11 cellular contexts compared by ENCODE assay signal in genomic region chr5:56409331-56410190, GRCh38.
DNase-seq lines count a peak whose midpoint lies in the region; ATAC-seq, FAIRE-seq and TF ChIP-seq lines count a peak whose summit lies in the region.
"Had no signal": no experiment of that assay in that cellular context is flagged by ENCODE, and none has a peak within 500 bp of the region (broad histone marks: within the 10 kb centered on the region; RNA-seq: fewer than 3 reads in every experiment).

No MANE protein-coding gene starts in this region.

- no peak overlapping the region for H3K9ac ChIP-seq in astrocyte (ENCODE audit: low read length)
- H3K9ac ChIP-seq: KMS-11 had no signal

- ATAC-seq in heart left ventricle (peak; percentile 19 to 86 (median 78)), aorta (ENCODE audit: low FRiP score) (peak; percentile 64), GM18907 (IDR thresholded peaks at IDR 0.05; ENCODE audit: unreplicated experiment) (no peak)
- no peak for ATAC-seq in naive thymus-derived CD8-positive, alpha-beta T cell

- POLR2A ChIA-PET in naive thymus-derived CD8-positive, alpha-beta T cell (lab: Charles Lee) = no interaction called here

- FAIRE-seq in astrocyte (lab: Jason Lieb, UNC) = peak; percentile 41

- WGBS in heart left ventricle, 4 donors = 62 to 75% (median 73%) methylated on average over 13 of the region's 13 CpGs
- 5 to 7% methylated on average over 13 of the region's 13 CpGs for WGBS in aorta, 2 donors

- no peak overlapping the region for H3K4me3 Mint-ChIP-seq in astrocyte (ENCODE audit: unreplicated experiment)
- no peak overlapping the region for H3K4me3 Mint-ChIP-seq in naive thymus-derived CD8-positive, alpha-beta T cell
- H3K4me3 Mint-ChIP-seq: activated naive CD4-positive, alpha-beta T cell treated with anti-CD3 and anti-CD28 coated beads, Interleukin-2, amount 50 U/mL, for 24 hours had no signal

- H3K4me2 ChIP-seq in astrocyte (ENCODE audit: low read length) = peak overlapping the region; percentile 55
- H3K4me2 ChIP-seq: KMS-11 had no signal

- intact Hi-C loops in heart left ventricle (cut with DNase I) (no loop called here), left ventricle myocardium inferior (cut with micrococcal nuclease) (no loop called here), aorta (cut with DNase I) (no loop called here)

- no peaks in the 10 kb centered on the region for H4K20me1 ChIP-seq in astrocyte (ENCODE audit: insufficient read depth, low read length)

- peak in 3 of 5 donors; percentile 18 to 36 (median 35) for DNase-seq in heart left ventricle
- no peak for DNase-seq in left ventricle myocardium inferior
- DNase-seq in astrocyte (ENCODE audit: low read depth) = peak; percentile 94
- peak; percentile 90 for DNase-seq in iris pigment epithelial cell (ENCODE audit: low read depth)
- DNase-seq in aorta = peak in 1 of 2 donors; percentile 59
- no peak for DNase-seq in naive thymus-derived CD8-positive, alpha-beta T cell
- no peak for DNase-seq in NCI-H2029 (lab: John Stamatoyannopoulos, UW)
- DNase-seq: T-helper 1 cell had no signal

- peaks cover 11% of the 10 kb centered on the region for H3K4me1 Mint-ChIP-seq in astrocyte (ENCODE audit: low read depth, unreplicated experiment)
- peaks cover 0 to 23% (median 2%) of the 10 kb centered on the region in 4 donors for H3K4me1 Mint-ChIP-seq in naive thymus-derived CD8-positive, alpha-beta T cell

- no peaks in the 10 kb centered on the region for H3K27me3 ChIP-seq in heart left ventricle
- no peaks in the 10 kb centered on the region for H3K27me3 ChIP-seq in left ventricle myocardium inferior (ENCODE audit: low read depth)
- H3K27me3 ChIP-seq in astrocyte (ENCODE audit: insufficient read depth, low read length) = no peaks in the 10 kb centered on the region
- H3K27me3 ChIP-seq in aorta (ENCODE audit: control insufficient read depth in 1 of 2, insufficient read depth in 2 of 2, low read length in 1 of 2) = no peaks in the 10 kb centered on the region

- TF ChIP-seq POLR2A in heart left ventricle (IDR thresholded peaks at IDR 0.05) = no peak

- H3K36me3 ChIP-seq in heart left ventricle = no peaks in the 10 kb centered on the region
- H3K36me3 ChIP-seq in left ventricle myocardium inferior = no peaks in the 10 kb centered on the region
- no peaks in the 10 kb centered on the region for H3K36me3 ChIP-seq in astrocyte (ENCODE audit: insufficient read depth, low read length)
- H3K36me3 ChIP-seq in aorta (ENCODE audit: control insufficient read depth in 1 of 2, insufficient read depth in 2 of 2, low read length in 1 of 2) = no peaks in the 10 kb centered on the region

- no peak overlapping the region for H3K4me3 ChIP-seq in heart left ventricle
- no peak overlapping the region for H3K4me3 ChIP-seq in left ventricle myocardium inferior
- H3K4me3 ChIP-seq in astrocyte (ENCODE audit: insufficient read depth, low read depth, low read length) = peak overlapping the region; percentile 9
- H3K4me3 ChIP-seq in aorta (ENCODE audit: low read length in 2 of 2) = no peak overlapping the region

- no peaks in the 10 kb centered on the region for H3K79me2 ChIP-seq in astrocyte (ENCODE audit: insufficient read depth, low read length)

- H3K27ac ChIP-seq in heart left ventricle (peak overlapping the region in 2 of 12 donors; percentile 34 to 80), left ventricle myocardium inferior (replicated peaks) (no peak overlapping the region), astrocyte (ENCODE audit: low read depth, low read length) (peak overlapping the region; percentile 41), aorta (ENCODE audit: low read depth in 1 of 2, low read length in 2 of 2) (peak overlapping the region in 1 of 2 donors; percentile 14)
- H3K27ac ChIP-seq: KMS-11 had no signal

- H3K9me3 ChIP-seq in heart left ventricle = no peaks in the 10 kb centered on the region
- no peaks in the 10 kb centered on the region for H3K9me3 ChIP-seq in left ventricle myocardium inferior (replicated peaks)
- no peaks in the 10 kb centered on the region for H3K9me3 ChIP-seq in astrocyte (ENCODE audit: insufficient read depth, low read depth, low read length)
- no peaks in the 10 kb centered on the region for H3K9me3 ChIP-seq in aorta (ENCODE audit: control insufficient read depth, low read length)

- peak overlapping the region; percentile 43 for H3K27ac Mint-ChIP-seq in astrocyte (ENCODE audit: unreplicated experiment)
- no peak overlapping the region for H3K27ac Mint-ChIP-seq in naive thymus-derived CD8-positive, alpha-beta T cell
- H3K27ac Mint-ChIP-seq: activated naive CD4-positive, alpha-beta T cell treated with anti-CD3 and anti-CD28 coated beads, Interleukin-2, amount 50 U/mL, for 24 hours had no signal

- H3K36me3 Mint-ChIP-seq in astrocyte (ENCODE audit: low read depth, unreplicated experiment) = no peaks in the 10 kb centered on the region
- H3K36me3 Mint-ChIP-seq in naive thymus-derived CD8-positive, alpha-beta T cell = no peaks in the 10 kb centered on the region
- H3K36me3 Mint-ChIP-seq: activated naive CD4-positive, alpha-beta T cell treated with anti-CD3 and anti-CD28 coated beads, Interleukin-2, amount 50 U/mL, for 24 hours had no signal

- H2AFZ ChIP-seq in astrocyte (ENCODE audit: low read depth, low read length) = peak overlapping the region; percentile 23

- H3K4me1 ChIP-seq in heart left ventricle (peaks cover 0 to 47% (median 8%) of the 10 kb centered on the region in 12 donors), left ventricle myocardium inferior (peaks cover 32% of the 10 kb centered on the region), astrocyte (ENCODE audit: insufficient read depth, low read length) (peaks cover 12% of the 10 kb centered on the region), aorta (ENCODE audit: control insufficient read depth in 1 of 2, insufficient read depth in 2 of 2, low read length in 2 of 2) (peaks cover 2 to 9% of the 10 kb centered on the region in 2 donors)

- TF ChIP-seq CTCF in heart left ventricle (IDR thresholded peaks at IDR 0.05) (no peak), left ventricle myocardium inferior (IDR thresholded peaks at IDR 0.05; ENCODE audit: borderline replicate concordance) (no peak), astrocyte (IDR thresholded peaks at IDR 0.05; ENCODE audit: insufficient read depth, low read depth, low read length) (no peak)

- no peaks in the 10 kb centered on the region for H3K27me3 Mint-ChIP-seq in astrocyte (ENCODE audit: low read depth, unreplicated experiment)
- no peaks in the 10 kb centered on the region for H3K27me3 Mint-ChIP-seq in naive thymus-derived CD8-positive, alpha-beta T cell
- H3K27me3 Mint-ChIP-seq: activated naive CD4-positive, alpha-beta T cell treated with anti-CD3 and anti-CD28 coated beads, Interleukin-2, amount 50 U/mL, for 24 hours had no signal

- no peaks in the 10 kb centered on the region for H3K9me3 Mint-ChIP-seq in astrocyte (ENCODE audit: unreplicated experiment)
- no peaks in the 10 kb centered on the region for H3K9me3 Mint-ChIP-seq in naive thymus-derived CD8-positive, alpha-beta T cell
- H3K9me3 Mint-ChIP-seq: activated naive CD4-positive, alpha-beta T cell treated with anti-CD3 and anti-CD28 coated beads, Interleukin-2, amount 50 U/mL, for 24 hours had no signal

Comparison
In these comparisons a context has a peak if more than half of its experiments do, and no peak if none do; other contexts are left out.
1. DNase-seq: peak in heart left ventricle (3 of 5), astrocyte (single experiment) and iris pigment epithelial cell (single experiment); none in left ventricle myocardium inferior (single experiment), naive thymus-derived CD8-positive, alpha-beta T cell (0 of 10) and NCI-H2029 (single experiment).
2. ATAC-seq: peak in heart left ventricle (4 of 4) and aorta (single experiment); none in GM18907 (single experiment) and naive thymus-derived CD8-positive, alpha-beta T cell (0 of 2).